19 cellular contexts compared by ENCODE assay signal in the genomic region with DNA sequence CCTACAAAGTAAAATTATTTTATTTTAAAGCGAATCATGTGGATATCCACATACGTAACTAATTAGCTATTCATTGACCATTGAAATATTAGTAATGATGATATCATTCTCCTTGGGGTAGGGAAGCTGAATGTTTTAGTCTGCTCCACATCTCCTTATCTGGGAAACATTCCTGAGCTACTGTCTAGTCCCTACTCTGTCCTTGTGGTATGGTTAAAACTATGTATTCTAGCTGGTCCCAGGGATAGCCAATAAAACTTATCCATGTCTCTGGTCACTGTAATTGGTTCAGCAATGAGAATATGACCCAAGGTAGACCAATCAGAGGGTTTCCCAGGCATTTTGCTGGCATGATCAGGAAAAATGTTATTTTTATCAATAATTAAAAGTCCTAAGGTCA.
"Had no signal": no experiment of that assay in that cellular context is flagged by ENCODE, and none has a peak within 500 bp of the region (broad histone marks: within the 10 kb centered on the region; RNA-seq: fewer than 3 reads in every experiment).

No MANE protein-coding gene starts in this region.

- H3K9me3 Mint-ChIP-seq: activated T-cell treated with anti-CD3 and anti-CD28 coated beads, Interleukin-2, amount 50 U/mL, for 72 hours; effector memory CD8-positive, alpha-beta T cell; neural crest cell had no signal

- DNase-seq: activated CD4-positive, alpha-beta T cell treated with anti-CD3 and anti-CD28 coated beads for 1 hour; activated effector memory CD4-positive, alpha-beta T cell treated with anti-CD3 and anti-CD28 coated beads, Interleukin-2, amount 50 U/mL, for 16 hours; activated naive CD4-positive, alpha-beta T cell treated with anti-CD3 and anti-CD28 coated beads, Interleukin-2, amount 50 U/mL, for 16 hours; activated T-cell treated with anti-CD3 and anti-CD28 coated beads, Interleukin-2, amount 50 U/mL, for 72 hours; dermis blood vessel endothelial cell; effector memory CD8-positive, alpha-beta T cell; heart right ventricle; midbrain; stimulated activated CD4-positive, alpha-beta T cell treated with anti-CD3 and anti-CD28 coated beads, Interleukin-2, amount 100 ng/mL, for 24 hours; stimulated activated naive CD8-positive, alpha-beta T cell treated with anti-CD3 and anti-CD28 coated beads, Interleukin-15, Interleukin-2, amounts not matched to agents 100 U/mL and 50 U/mL, for 24 hours; substantia nigra; T-helper 17 cell; tibial artery; WERI-Rb-1 had no signal

- H3K27ac Mint-ChIP-seq: activated T-cell treated with anti-CD3 and anti-CD28 coated beads, Interleukin-2, amount 50 U/mL, for 72 hours; effector memory CD8-positive, alpha-beta T cell; T-helper 17 cell had no signal

- H3K4me3 Mint-ChIP-seq: activated T-cell treated with anti-CD3 and anti-CD28 coated beads, Interleukin-2, amount 50 U/mL, for 72 hours; effector memory CD8-positive, alpha-beta T cell; neural crest cell; T-helper 17 cell had no signal

- H3K4me3 ChIP-seq: ascending aorta, heart right ventricle, lung, prostate gland, right atrium auricular region, tibial artery had no signal

- H3K4me1 Mint-ChIP-seq: neural crest cell, T-helper 17 cell had no signal
